In the genomic region with DNA sequence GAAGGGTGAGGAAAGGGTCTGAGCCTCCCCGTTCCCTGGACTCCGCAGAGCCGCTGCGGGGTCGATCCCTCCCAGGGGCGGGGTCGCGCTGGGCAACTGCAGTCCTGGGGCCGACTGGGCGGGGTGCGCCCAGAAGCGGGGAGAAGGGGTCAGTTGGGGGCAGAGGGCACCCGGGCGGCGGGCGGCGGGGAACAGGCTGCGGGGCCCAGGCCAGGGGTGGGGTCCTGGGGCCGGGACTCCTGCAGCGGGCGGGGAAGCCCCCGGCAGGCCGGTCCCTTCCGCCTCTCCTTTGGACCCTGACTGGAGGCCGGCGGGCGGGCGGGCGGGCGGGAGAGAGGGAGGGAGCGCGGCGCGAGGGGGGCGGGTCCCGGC, we compare ENCODE assay signal across 8 cellular contexts. TPM values are rescaled to one million over a fixed set of nuclear protein-coding genes. Genes with fewer than 3 reads are reported as not detected.
DNase-seq lines count a peak whose midpoint lies in the region; ATAC-seq and TF ChIP-seq lines count a peak whose summit lies in the region.

No MANE protein-coding gene starts in this region.

- in situ Hi-C loops in ACHN (cut with HindIII; ENCODE audit: low pct_ligation_motif_present, low pct_unique_long_range_greater_than_20kb, low sequenced_read_pairs): no loop called here

- H3K4me3 ChIP-seq in A673 (ENCODE audit: low read depth, low read length, poor library complexity, severe bottlenecking) (peak overlapping the region; percentile 79), cardiac fibroblast (replicated peaks in 1 of 2; ENCODE audit: low read depth in 2 of 2, low read length in 2 of 2) (peak overlapping the region; percentile 94 to 97), mononuclear cell (ENCODE audit: low read length) (peak overlapping the region; percentile 93)
- H3K4me3 ChIP-seq in Jurkat, Clone E6-1 (ENCODE audit: low read length): peak overlapping the region; percentile 97

- CTCF ChIA-PET in A673 (lab: Charles Lee): no interaction called here

- H3K36me3 ChIP-seq in A673 (ENCODE audit: insufficient read depth, low read length, poor library complexity, severe bottlenecking): no peaks in the 10 kb centered on the region

- H3K27ac ChIP-seq in A673 (ENCODE audit: low read depth, low read length, poor library complexity, severe bottlenecking): peak overlapping the region; percentile 98

- no peak for TF ChIP-seq CTCF in A673 (conservative IDR thresholded peaks at IDR 0.05; ENCODE audit: low read depth, low read length)
- TF ChIP-seq CTCF in cardiac fibroblast (IDR thresholded peaks at IDR 0.05; ENCODE audit: low read depth, low read length): no peak

- intact Hi-C loops in A673 (cut with micrococcal nuclease; ENCODE audit: unreplicated experiment): no loop called here

- no peaks in the 10 kb centered on the region for H3K9me3 ChIP-seq in A673 (ENCODE audit: low read depth, low read length, poor library complexity, severe bottlenecking)
- H3K9me3 ChIP-seq in mononuclear cell (ENCODE audit: low read depth, low read length): no peaks in the 10 kb centered on the region

- no peak for DNase-seq in A673 (ENCODE audit: low spot score)
- DNase-seq in Jurkat, Clone E6-1 (ENCODE audit: low read depth, low spot score): no peak
- no peak for DNase-seq in cardiac fibroblast (ENCODE audit: low read depth in 2 of 2)
- no peak for DNase-seq in iPS-NIHi11 (ENCODE audit: low spot score)
- DNase-seq in ACHN: no peak
- DNase-seq in RKO (ENCODE audit: low spot score): no peak

- peak; percentile 41 for ATAC-seq in GM19397 (IDR thresholded peaks at IDR 0.05; ENCODE audit: unreplicated experiment)

- H3K4me1 ChIP-seq in A673 (ENCODE audit: insufficient read depth, low read length, poor library complexity, severe bottlenecking): peaks cover 6% of the 10 kb centered on the region
- peaks cover 49% of the 10 kb centered on the region for H3K4me1 ChIP-seq in mononuclear cell (ENCODE audit: insufficient read depth, low read length)

- POLR2A ChIA-PET in A673 (lab: Charles Lee; ENCODE audit: low non-redundant PET): no interaction called here

- H3K27me3 ChIP-seq in A673 (replicated peaks; ENCODE audit: insufficient read depth, low read depth, low read length, poor library complexity): no peaks in the 10 kb centered on the region
- H3K27me3 ChIP-seq in mononuclear cell (ENCODE audit: insufficient read depth, low read length): no peaks in the 10 kb centered on the region

- BruUV-seq in A673 (replicated peaks; lab: Mats Ljungman, UMichigan): no TSS peak

RNA-seq across cellular contexts. Expression of gene GGNBP2, which starts 0.4 kb away (rescaled TPM):
- 45.9 and 50.4 TPM in 2 replicates for total RNA-seq in A673 (2021)
- 48.8 TPM for polyA plus RNA-seq in Jurkat, Clone E6-1 (2012; ENCODE audit: insufficient read depth, insufficient read length)
- total RNA-seq in mononuclear cell: 177 TPM

RNA-seq across cellular contexts. Expression of gene PIGW, which starts 10.3 kb away (rescaled TPM):
- total RNA-seq in A673 (2021) (9.4 and 10.3 TPM in 2 replicates), mononuclear cell (2.6 TPM)
- polyA plus RNA-seq in Jurkat, Clone E6-1 (2012; ENCODE audit: insufficient read depth, insufficient read length): 7.7 TPM

RNA-seq across cellular contexts. Expression of gene MYO19, which starts 10.4 kb away (rescaled TPM):
- total RNA-seq in A673 (2021) (53.0 and 61.1 TPM in 2 replicates), mononuclear cell (36.8 TPM)
- polyA plus RNA-seq in Jurkat, Clone E6-1 (2012; ENCODE audit: insufficient read depth, insufficient read length): 79.1 TPM

RNA-seq across cellular contexts. Expression of gene DHRS11, which starts 46.6 kb away (rescaled TPM):
- 5.3 and 8.1 TPM in 2 replicates for total RNA-seq in A673 (2021)
- polyA plus RNA-seq in Jurkat, Clone E6-1 (2012; ENCODE audit: insufficient read depth, insufficient read length): 20.1 TPM
- total RNA-seq in mononuclear cell: 1.8 TPM

RNA-seq across cellular contexts. Expression of gene MRM1, which starts 56.3 kb away (rescaled TPM):
- total RNA-seq in A673 (2021) (5.7 and 6.5 TPM in 2 replicates), mononuclear cell (1.5 TPM)
- 12.2 TPM for polyA plus RNA-seq in Jurkat, Clone E6-1 (2012; ENCODE audit: insufficient read depth, insufficient read length)
